In the genomic region with DNA sequence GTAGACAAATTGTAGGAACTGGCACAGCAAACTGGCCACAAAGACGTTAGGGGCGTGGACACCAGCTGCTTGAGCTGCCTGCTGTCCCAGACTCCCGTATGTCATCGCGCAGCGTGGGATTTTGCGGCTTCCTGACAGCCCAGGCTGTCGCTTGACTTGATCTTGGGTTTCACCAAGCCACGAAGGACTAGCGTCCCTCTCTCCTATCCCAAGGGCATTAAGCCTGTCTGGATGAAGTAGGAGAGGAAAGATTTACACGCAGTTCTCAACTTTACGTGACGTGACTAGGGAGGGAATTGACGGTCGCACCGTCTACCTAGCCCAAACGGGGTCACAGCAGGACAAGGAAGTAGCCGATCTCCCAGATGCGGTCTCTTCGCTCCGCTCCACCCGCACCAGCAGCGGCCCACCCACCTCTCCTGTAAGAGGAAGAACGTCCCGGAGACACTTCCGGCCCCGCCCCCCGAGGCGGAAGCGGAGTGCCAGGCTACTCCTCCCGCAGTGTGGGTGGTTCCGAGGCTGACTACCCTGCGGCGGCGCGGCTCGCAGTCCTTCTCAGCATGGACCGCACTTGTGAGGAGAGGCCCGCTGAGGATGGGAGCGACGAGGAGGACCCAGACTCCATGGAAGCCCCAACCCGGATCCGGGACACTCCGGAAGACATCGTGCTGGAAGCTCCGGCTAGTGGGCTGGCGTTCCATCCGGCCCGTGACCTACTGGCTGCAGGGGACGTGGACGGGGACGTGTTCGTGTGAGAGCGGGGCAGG, we compare ENCODE assay signal across 8 cellular contexts. TPM values are rescaled to one million over a fixed set of nuclear protein-coding genes. Genes with fewer than 3 reads are reported as not detected.
DNase-seq lines count a peak whose midpoint lies in the region; ATAC-seq, FAIRE-seq and TF ChIP-seq lines count a peak whose summit lies in the region.

A gene with protein sequence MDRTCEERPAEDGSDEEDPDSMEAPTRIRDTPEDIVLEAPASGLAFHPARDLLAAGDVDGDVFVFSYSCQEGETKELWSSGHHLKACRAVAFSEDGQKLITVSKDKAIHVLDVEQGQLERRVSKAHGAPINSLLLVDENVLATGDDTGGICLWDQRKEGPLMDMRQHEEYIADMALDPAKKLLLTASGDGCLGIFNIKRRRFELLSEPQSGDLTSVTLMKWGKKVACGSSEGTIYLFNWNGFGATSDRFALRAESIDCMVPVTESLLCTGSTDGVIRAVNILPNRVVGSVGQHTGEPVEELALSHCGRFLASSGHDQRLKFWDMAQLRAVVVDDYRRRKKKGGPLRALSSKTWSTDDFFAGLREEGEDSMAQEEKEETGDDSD (plus strand): TSS at position 552 of the 767 bp plus-strand sequence. CDS start 9 bp downstream, at position 561.

- DNase-seq in GM12891 (ENCODE audit: insufficient read length, low spot score), result peak; percentile 88
- peak; percentile 88 for DNase-seq in NCI-H146 (lab: John Stamatoyannopoulos, UW)
- DNase-seq in T-helper 1 cell, result peak; percentile 93 to 96 (median 95)
- peak; percentile 88 for DNase-seq in amniotic epithelial cell (ENCODE audit: low read depth)
- peak; percentile 97 for DNase-seq in heart right ventricle
- DNase-seq in posterior cingulate gyrus, result peak; percentile 92 to 100 (median 97)
- peak; percentile 99 for DNase-seq in upper lobe of left lung

- intact Hi-C loops in heart right ventricle (cut with DNase I) (loop anchor here in 3 of 10 donors (2.0 to 10.0 kb wide), 2 partner anchors 26 to 260 kb away; a partner anchor contains a TSS), posterior cingulate gyrus (cut with DNase I) (loop anchor here (2.0 kb wide), 2 partner anchors 18 to 26 kb away; a partner anchor contains a TSS)

- peak; percentile 94 for FAIRE-seq in GM12891 (lab: Jason Lieb, UNC)

- H3K27ac ChIP-seq in heart right ventricle, result peak within 1 kb of the TSS; percentile 85 to 94 (median 92)
- peak within 1 kb of the TSS; percentile 87 to 94 (median 93) for H3K27ac ChIP-seq in upper lobe of left lung

- H3K4me3 ChIP-seq in heart right ventricle, result peak within 1 kb of the TSS; percentile 64 to 94 (median 80)
- peak within 1 kb of the TSS; percentile 81 to 87 (median 86) for H3K4me3 ChIP-seq in upper lobe of left lung

- peak; percentile 99 for ATAC-seq in HG02798 (IDR thresholded peaks at IDR 0.05; ENCODE audit: poor library complexity, unreplicated experiment)
- ATAC-seq in heart right ventricle, result peak; percentile 97 to 99 (median 99)
- ATAC-seq in upper lobe of left lung (ENCODE audit: low FRiP score in 2 of 2), result peak; percentile 98 to 100

- H3K36me3 ChIP-seq in heart right ventricle, result peaks cover 0 to 67% (median 48%) of the 10 kb centered on the region in 9 donors
- H3K36me3 ChIP-seq in upper lobe of left lung, result peaks cover 36 to 61% (median 51%) of the 10 kb centered on the region in 4 donors

- no peak for TF ChIP-seq CTCF in heart right ventricle (IDR thresholded peaks at IDR 0.05)
- TF ChIP-seq CTCF in upper lobe of left lung (IDR thresholded peaks at IDR 0.05), result no peak

- no peaks in the 10 kb centered on the region for H3K27me3 ChIP-seq in heart right ventricle
- H3K27me3 ChIP-seq in upper lobe of left lung, result no peaks in the 10 kb centered on the region

- H3K4me1 ChIP-seq in heart right ventricle, result peaks cover 6 to 39% (median 26%) of the 10 kb centered on the region in 9 donors
- peaks cover 17 to 28% (median 19%) of the 10 kb centered on the region in 4 donors for H3K4me1 ChIP-seq in upper lobe of left lung

- peak in 1 of 4 donors; percentile 44 for TF ChIP-seq EP300 in upper lobe of left lung (IDR thresholded peaks at IDR 0.05)

- 0 to 1% methylated on average over 54 of the region's 54 CpGs for WGBS in heart right ventricle, 2 donors
- WGBS in upper lobe of left lung, 2 donors, result 0 to 1% methylated on average over 25 to 43 of the region's 54 CpGs

- TF ChIP-seq POLR2A in GM12891 (IDR thresholded peaks at IDR 0.05; ENCODE audit: low read depth, low read length) (peak; percentile 94), upper lobe of left lung (IDR thresholded peaks at IDR 0.05) (peak in 3 of 4 donors; percentile 50 to 87 (median 58))

- H3K9me3 ChIP-seq in heart right ventricle (no peaks in the 10 kb centered on the region), upper lobe of left lung (no peaks in the 10 kb centered on the region)

TF ChIP-seq in GM12891, 5 proteins besides CTCF, POLR2A, EP300 and RAD21:
- TF ChIP-seq POU2F2 (IDR thresholded peaks at IDR 0.05; ENCODE audit: low read depth, low read length) (peak; percentile 49; the same call in 1 of the 2 replicates), POLR2AphosphoS5 (IDR thresholded peaks at IDR 0.05; ENCODE audit: low read depth, low read length) (peak; percentile 81), PAX5 (IDR thresholded peaks at IDR 0.05; ENCODE audit: insufficient read depth, low read length, severe bottlenecking) (peak; percentile 23), SPI1 (IDR thresholded peaks at IDR 0.05; ENCODE audit: low read depth, low read length) (peak; percentile 39; the same call in 1 of the 2 replicates), TAF1 (IDR thresholded peaks at IDR 0.05; ENCODE audit: low read depth, low read length) (peak; percentile 67)

RNA-seq across cellular contexts. Expression of the gene that starts here (rescaled TPM):
- 14.2 TPM for polyA plus RNA-seq in GM12891 (2012; ENCODE audit: low read depth, missing spikeins)
- total RNA-seq in heart right ventricle, result 10 to 100 TPM; 10.5 to 14.5 (median 12.2) TPM
- polyA plus RNA-seq in heart right ventricle, result 10 to 100 TPM; 12.2 to 15.7 TPM
- 10 to 100 TPM; 23.2 to 44.0 (median 24.5) TPM for total RNA-seq in upper lobe of left lung

Comparison
In these comparisons a context has a peak if more than half of its experiments do, and no peak if none do; other contexts are left out.
1. Peak in every context shown above with its lines: DNase-seq, ATAC-seq, H3K4me3 ChIP-seq and H3K27ac ChIP-seq.